ENCODE assay signal across 12 cellular contexts in the genomic region with DNA sequence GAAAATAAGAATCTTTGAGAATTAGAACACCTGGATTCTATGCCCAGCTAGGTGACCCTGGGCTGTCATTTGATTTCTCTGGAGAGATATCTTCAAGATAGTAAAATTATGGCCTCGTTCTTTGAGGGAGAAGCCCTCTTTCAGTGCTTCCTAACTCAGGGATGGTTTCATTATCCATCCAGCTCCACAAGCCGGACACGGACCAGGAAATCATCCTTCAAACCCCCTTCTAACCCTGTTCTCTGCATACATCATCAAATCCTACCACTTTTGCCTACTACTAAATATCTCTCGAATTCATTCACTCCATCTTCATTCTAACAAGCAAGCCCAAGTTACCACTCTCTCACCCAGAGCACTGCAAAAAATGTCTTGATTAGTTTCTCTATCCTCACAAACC. TPM values are rescaled to one million over a fixed set of nuclear protein-coding genes. Genes with fewer than 3 reads are reported as not detected.
DNase-seq lines count a peak whose midpoint lies in the region; TF ChIP-seq lines count a peak whose summit lies in the region.
"Had no signal": no experiment of that assay in that cellular context is flagged by ENCODE, and none has a peak within 500 bp of the region (broad histone marks: within the 10 kb centered on the region; RNA-seq: fewer than 3 reads in every experiment).

No MANE protein-coding gene starts in this region.

- no peak for TF ChIP-seq CTCF in RWPE1 (conservative IDR thresholded peaks at IDR 0.05; ENCODE audit: low read depth)
- TF ChIP-seq CTCF in endodermal cell (conservative IDR thresholded peaks at IDR 0.05): no peak

- H3K27me3 ChIP-seq in endodermal cell (ENCODE audit: control insufficient read depth, insufficient read depth, low read length, poor library complexity, severe bottlenecking) (no peaks in the 10 kb centered on the region), skeletal muscle tissue (ENCODE audit: control insufficient read depth in 3 of 3, insufficient read depth in 3 of 3, low read length in 3 of 3) (no peaks in the 10 kb centered on the region)
- H3K27me3 ChIP-seq: transverse colon had no signal

- WGBS in endodermal cell (ENCODE audit: insufficient coverage in 1 of 2, insufficient read length in 1 of 2), 2 experiments: 76 to 89% methylated on average over 4 of the region's 4 CpGs

- peaks cover 27% of the 10 kb centered on the region for H3K36me3 Mint-ChIP-seq in activated CD4-positive, alpha-beta T cell treated with anti-CD3 and anti-CD28 coated beads, Interleukin-2, amount 10 ng/mL, durations not matched to agents 24 days and 14 days (ENCODE audit: low read depth)
- H3K36me3 Mint-ChIP-seq in endodermal cell (ENCODE audit: low read depth): peaks cover 2% of the 10 kb centered on the region

- peaks cover 53% of the 10 kb centered on the region for H3K4me1 Mint-ChIP-seq in activated CD4-positive, alpha-beta T cell treated with anti-CD3 and anti-CD28 coated beads, Interleukin-2, amount 10 ng/mL, durations not matched to agents 24 days and 14 days
- peaks cover 54% of the 10 kb centered on the region for H3K4me1 Mint-ChIP-seq in endodermal cell

- CTCF ChIA-PET in RWPE1 (lab: Yijun Ruan, JAX): interaction anchor here (0.7 kb wide), 1 partner anchor 15 kb away, joined by 4 read pairs; no protein-coding TSS in a partner anchor

- no peaks in the 10 kb centered on the region for H3K27me3 Mint-ChIP-seq in activated CD4-positive, alpha-beta T cell treated with anti-CD3 and anti-CD28 coated beads, Interleukin-2, amount 10 ng/mL, durations not matched to agents 24 days and 14 days
- H3K27me3 Mint-ChIP-seq in endodermal cell (ENCODE audit: insufficient read depth): no peaks in the 10 kb centered on the region
- H3K27me3 Mint-ChIP-seq: activated CD8-positive, alpha-beta memory T cell treated with anti-CD3 and anti-CD28 coated beads, Interleukin-2, amount 10 ng/mL, durations not matched to agents 7 days and 5 days had no signal

- no peaks in the 10 kb centered on the region for H3K9me3 Mint-ChIP-seq in activated CD4-positive, alpha-beta T cell treated with anti-CD3 and anti-CD28 coated beads, Interleukin-2, amount 10 ng/mL, durations not matched to agents 24 days and 14 days
- H3K9me3 Mint-ChIP-seq in endodermal cell: no peaks in the 10 kb centered on the region
- H3K9me3 Mint-ChIP-seq: nephron had no signal

- no peak for DNase-seq in activated CD4-positive, alpha-beta T cell treated with anti-CD3 and anti-CD28 coated beads, Interleukin-2, amount 10 ng/mL, durations not matched to agents 24 days and 14 days
- DNase-seq in activated CD4-positive, alpha-beta T cell treated with anti-CD3 and anti-CD28 coated beads for 4 hours: no peak
- DNase-seq in RWPE1 (ENCODE audit: low spot score) (peak; percentile 19), endodermal cell (no peak), activated gamma-delta T cell treated with Interleukin-2 at 50 U/mL for 16 hours (no peak), kidney tubule cell (ENCODE audit: low spot score) (no peak)
- no peak for DNase-seq in stimulated activated CD4-positive, alpha-beta T cell treated with anti-CD3 and anti-CD28 coated beads, Interleukin-2, amount 100 ng/mL, for 24 hours
- DNase-seq: activated CD8-positive, alpha-beta memory T cell treated with anti-CD3 and anti-CD28 coated beads, Interleukin-2, amount 10 ng/mL, durations not matched to agents 7 days and 5 days; NCI-H345; transverse colon had no signal

- POLR2A ChIA-PET in RWPE1 (lab: Yijun Ruan, JAX; ENCODE audit: low non-redundant PET): no interaction called here

- peak overlapping the region; percentile 86 for H3K27ac Mint-ChIP-seq in activated CD4-positive, alpha-beta T cell treated with anti-CD3 and anti-CD28 coated beads, Interleukin-2, amount 10 ng/mL, durations not matched to agents 24 days and 14 days
- peak overlapping the region; percentile 35 for H3K27ac Mint-ChIP-seq in endodermal cell
- H3K27ac Mint-ChIP-seq: activated CD8-positive, alpha-beta memory T cell treated with anti-CD3 and anti-CD28 coated beads, Interleukin-2, amount 10 ng/mL, durations not matched to agents 7 days and 5 days; nephron had no signal

- no peak overlapping the region for H3K4me3 ChIP-seq in endodermal cell (ENCODE audit: low read length)
- no peak overlapping the region for H3K4me3 ChIP-seq in skeletal muscle tissue (ENCODE audit: low read length in 3 of 3)
- H3K4me3 ChIP-seq: transverse colon had no signal

- H3K9ac ChIP-seq in endodermal cell (ENCODE audit: extremely low read depth, low read length, poor library complexity, severe bottlenecking) (no peak overlapping the region), skeletal muscle tissue (ENCODE audit: low read depth in 1 of 3, low read length in 3 of 3) (no peak overlapping the region)

- intact Hi-C loops in activated CD4-positive, alpha-beta T cell treated with anti-CD3 and anti-CD28 coated beads, Interleukin-2, amount 10 ng/mL, durations not matched to agents 24 days and 14 days (cut with micrococcal nuclease): loop anchor here (1.0 to 10.0 kb wide), 6 partner anchors 10 to 315 kb away; partner anchors contain the start of gene PBX3

- H3K27ac ChIP-seq in RWPE1 (peak overlapping the region; percentile 64; the same call in 1 of the 2 replicates), endodermal cell (ENCODE audit: low read depth, low read length) (peak overlapping the region; percentile 33), skeletal muscle tissue (ENCODE audit: low read depth, low read length) (peak overlapping the region; percentile 2)

- H3K36me3 ChIP-seq in endodermal cell (ENCODE audit: control insufficient read depth, insufficient read depth, low read length) (no peaks in the 10 kb centered on the region), skeletal muscle tissue (ENCODE audit: control insufficient read depth in 3 of 3, insufficient read depth in 3 of 3, low read length in 3 of 3) (no peaks in the 10 kb centered on the region)
- H3K36me3 ChIP-seq: transverse colon had no signal

- H3K4me3 Mint-ChIP-seq in activated CD4-positive, alpha-beta T cell treated with anti-CD3 and anti-CD28 coated beads, Interleukin-2, amount 10 ng/mL, durations not matched to agents 24 days and 14 days: peak overlapping the region; percentile 48
- no peak overlapping the region for H3K4me3 Mint-ChIP-seq in endodermal cell
- H3K4me3 Mint-ChIP-seq: activated CD8-positive, alpha-beta memory T cell treated with anti-CD3 and anti-CD28 coated beads, Interleukin-2, amount 10 ng/mL, durations not matched to agents 7 days and 5 days; nephron had no signal

- H3K4me1 ChIP-seq in endodermal cell (ENCODE audit: control insufficient read depth, insufficient read depth, low read length): peaks cover 3% of the 10 kb centered on the region
- H3K4me1 ChIP-seq in skeletal muscle tissue (ENCODE audit: control insufficient read depth in 3 of 3, insufficient read depth in 3 of 3, low read length in 3 of 3): peaks cover 7 to 15% (median 8%) of the 10 kb centered on the region in 3 donors

- no peaks in the 10 kb centered on the region for H3K9me3 ChIP-seq in endodermal cell (ENCODE audit: control insufficient read depth, low read length)
- H3K9me3 ChIP-seq in skeletal muscle tissue (ENCODE audit: control insufficient read depth in 3 of 3, low read length in 3 of 3): no peaks in the 10 kb centered on the region
- H3K9me3 ChIP-seq: transverse colon had no signal

RNA-seq across cellular contexts. Expression of gene MAPKAP1, which starts 57.2 kb away (rescaled TPM):
- total RNA-seq in activated CD4-positive, alpha-beta T cell treated with anti-CD3 and anti-CD28 coated beads, Interleukin-2, amount 10 ng/mL, durations not matched to agents 24 days and 14 days: 104 and 123 TPM in 2 replicates
- total RNA-seq in endodermal cell (10 to 100 TPM; 75.3 to 91.6 TPM), skeletal muscle tissue (44.9 TPM)
- polyA plus RNA-seq in endodermal cell (2013, experiment 1 of 2): 52.4 TPM
- polyA plus RNA-seq in endodermal cell (2013, experiment 2 of 2): 56.3 TPM

Comparison
In these comparisons a context has a peak if more than half of its experiments do, and no peak if none do; other contexts are left out.
1. H3K27ac ChIP-seq: peak in every context shown above with its lines; median percentile 64 in RWPE1; 33 in endodermal cell; 2 in skeletal muscle tissue.